ENCODE assay signal across 28 cellular contexts in genomic region chr1:16521288-16521583, GRCh38. TPM values are rescaled to one million over a fixed set of nuclear protein-coding genes. Genes with fewer than 3 reads are reported as not detected.
DNase-seq lines count a peak whose midpoint lies in the region; ATAC-seq and TF ChIP-seq lines count a peak whose summit lies in the region.
"Had no signal": no experiment of that assay in that cellular context is flagged by ENCODE, and none has a peak within 500 bp of the region (broad histone marks: within the 10 kb centered on the region; RNA-seq: fewer than 3 reads in every experiment).

No MANE protein-coding gene starts in this region.

- POLR2A ChIA-PET in RWPE1 (lab: Yijun Ruan, JAX; ENCODE audit: low non-redundant PET) = no interaction called here

- H3F3A ChIP-seq in GM23338 (replicated peaks; ENCODE audit: low read depth) = 0 out of 2 replicates have a peak, but pooled peaks cover 3% of the 10 kb centered on the region

- H3K4me1 ChIP-seq in GM23338 (ENCODE audit: insufficient read depth) = no peaks in the 10 kb centered on the region
- H3K4me1 ChIP-seq in iPS DF 6.9 (ENCODE audit: control insufficient read depth, insufficient read depth, low read length) = no peaks in the 10 kb centered on the region
- no peaks in the 10 kb centered on the region for H3K4me1 ChIP-seq in osteoblast (ENCODE audit: insufficient read depth, low read length)
- H3K4me1 ChIP-seq in right lobe of liver = no peaks in the 10 kb centered on the region
- H3K4me1 ChIP-seq: BLaER1, colonic mucosa, lower lobe of right lung, Peyer's patch had no signal

- H3K4me2 ChIP-seq in GM23338 (peak overlapping the region; percentile 92), osteoblast (ENCODE audit: insufficient read depth, low read length) (peak overlapping the region; percentile 57)
- H3K4me2 ChIP-seq: BLaER1 had no signal

- H3K36me3 Mint-ChIP-seq in GM23338 (ENCODE audit: low read depth) = no peaks in the 10 kb centered on the region
- no peaks in the 10 kb centered on the region for H3K36me3 Mint-ChIP-seq in chondrocyte (ENCODE audit: low read depth)
- H3K36me3 Mint-ChIP-seq: activated naive CD8-positive, alpha-beta T cell had no signal

- CTCF ChIA-PET in RWPE1 (lab: Yijun Ruan, JAX) = no interaction called here

- H3K9me3 Mint-ChIP-seq in GM23338 (peaks cover 3% of the 10 kb centered on the region; the same call in 2 of the 3 replicates), chondrocyte (ENCODE audit: low read depth) (no peaks in the 10 kb centered on the region)

- intact Hi-C loops in right lobe of liver (cut with DNase I) = no loop called here

- no peaks in the 10 kb centered on the region for H4K20me1 ChIP-seq in GM23338 (replicated peaks; ENCODE audit: insufficient read depth)
- no peaks in the 10 kb centered on the region for H4K20me1 ChIP-seq in osteoblast (ENCODE audit: insufficient read depth, low read length)
- H4K20me1 ChIP-seq: BLaER1 had no signal

- TF ChIP-seq CTCF in GM23338 (conservative IDR thresholded peaks at IDR 0.05; ENCODE audit: low read depth in 2 of 2) (no peak), chondrocyte (IDR thresholded peaks at IDR 0.05) (no peak), osteoblast (IDR thresholded peaks at IDR 0.05; ENCODE audit: extremely low read depth, low read depth, low read length) (no peak), RWPE1 (conservative IDR thresholded peaks at IDR 0.05; ENCODE audit: low read depth) (no peak), right lobe of liver (IDR thresholded peaks at IDR 0.05) (no peak)

- TF ChIP-seq POLR2A in right lobe of liver (IDR thresholded peaks at IDR 0.05) = no peak

- H2AFZ ChIP-seq in GM23338 (peak overlapping the region; percentile 94), osteoblast (ENCODE audit: low read length) (no peak overlapping the region)

- H3K36me3 ChIP-seq in GM23338 (ENCODE audit: insufficient read depth) = no peaks in the 10 kb centered on the region
- no peaks in the 10 kb centered on the region for H3K36me3 ChIP-seq in iPS DF 6.9 (ENCODE audit: control insufficient read depth, insufficient read depth, low read length)
- no peaks in the 10 kb centered on the region for H3K36me3 ChIP-seq in osteoblast (ENCODE audit: insufficient read depth, low read length)
- H3K36me3 ChIP-seq in right lobe of liver = no peaks in the 10 kb centered on the region
- H3K36me3 ChIP-seq: BLaER1, colonic mucosa, heart right ventricle, lower lobe of right lung, Peyer's patch had no signal

- H3K4me3 ChIP-seq in GM23338 (peak overlapping the region; percentile 92), iPS DF 6.9 (ENCODE audit: low read length) (peak overlapping the region; percentile 63; the same call in 1 of the 2 replicates), osteoblast (ENCODE audit: insufficient read depth, low read length) (peak overlapping the region; percentile 56), right lobe of liver (no peak overlapping the region)
- H3K4me3 ChIP-seq: BLaER1, colonic mucosa, Peyer's patch, SK-N-MC had no signal

- H3K27ac Mint-ChIP-seq in GM23338 = no peak overlapping the region
- H3K27ac Mint-ChIP-seq in chondrocyte (ENCODE audit: unreplicated experiment) = no peak overlapping the region
- H3K27ac Mint-ChIP-seq: activated naive CD8-positive, alpha-beta T cell had no signal

- no CpG with 5 or more reads among the region's 12 CpGs for WGBS in iPS DF 6.9 (ENCODE audit: insufficient coverage, insufficient read length)
- 61% methylated on average over 11 of the region's 12 CpGs for WGBS in right lobe of liver (ENCODE audit: insufficient coverage, low coverage, low lambda C conversion rate, missing lambda C conversion rate)

- peaks cover 15% of the 10 kb centered on the region for H3K27me3 Mint-ChIP-seq in GM23338 (ENCODE audit: insufficient read depth, low read depth, poor library complexity)
- H3K27me3 Mint-ChIP-seq in chondrocyte (ENCODE audit: low read depth) = peaks cover 39% of the 10 kb centered on the region

- H3K4me1 Mint-ChIP-seq in GM23338 (peaks cover 4% of the 10 kb centered on the region; the same call in 2 of the 3 replicates), chondrocyte (ENCODE audit: low read depth) (peaks cover 8% of the 10 kb centered on the region)

- H3K4me3 Mint-ChIP-seq in GM23338 (peak overlapping the region; percentile 84), chondrocyte (ENCODE audit: unreplicated experiment) (peak overlapping the region; percentile 66)
- H3K4me3 Mint-ChIP-seq: activated naive CD8-positive, alpha-beta T cell had no signal

- no peaks in the 10 kb centered on the region for H3K9me2 ChIP-seq in GM23338 (ENCODE audit: insufficient read depth)

- peak; percentile 28 for DNase-seq in GM23338 (ENCODE audit: low spot score)
- no peak for DNase-seq in chondrocyte (ENCODE audit: low spot score)
- no peak for DNase-seq in iPS DF 6.9 (ENCODE audit: low read depth, low spot score)
- DNase-seq in osteoblast (ENCODE audit: insufficient read length, low spot score, missing footprints) = no peak
- DNase-seq in RWPE1 (ENCODE audit: low spot score) = no peak
- no peak for DNase-seq in right lobe of liver
- no peak for DNase-seq in NCI-H1092 treated with DMSO at 0.1 percent for 48 hours (lab: John Stamatoyannopoulos, UW)
- DNase-seq: activated CD4-positive, alpha-beta T cell treated with anti-CD3 and anti-CD28 coated beads for 48 hours; Calu3; colonic mucosa; heart right ventricle; IMR-90; kidney; lower lobe of right lung; NCI-H1417 treated with DMSO at 0.1 percent for 48 hours; NCI-H510A; NK-92 treated with Interleukin-12 subunit alpha and Interleukin-12 subunit beta, amount 100 ng/mL, for 24 hours; Peyer's patch; stimulated activated CD8-positive, alpha-beta memory T cell treated with anti-CD3 and anti-CD28 coated beads, Interleukin-4, amount 100 ng/mL, for 48 hours; T-helper 2 cell had no signal

- H3K9me3 ChIP-seq in iPS DF 6.9 (ENCODE audit: control insufficient read depth, insufficient read depth, low read length) (no peaks in the 10 kb centered on the region), osteoblast (ENCODE audit: low read depth, low read length) (no peaks in the 10 kb centered on the region), right lobe of liver (no peaks in the 10 kb centered on the region)
- H3K9me3 ChIP-seq: BLaER1, colonic mucosa, heart right ventricle, lower lobe of right lung, Peyer's patch had no signal

- H3K79me2 ChIP-seq in GM23338 (replicated peaks; ENCODE audit: insufficient read depth) (no peaks in the 10 kb centered on the region), osteoblast (ENCODE audit: insufficient read depth, low read length) (no peaks in the 10 kb centered on the region)

- H3K27me3 ChIP-seq in GM23338 (ENCODE audit: insufficient read depth) (peaks cover 16% of the 10 kb centered on the region), iPS DF 6.9 (ENCODE audit: control insufficient read depth, insufficient read depth, low read length) (no peaks in the 10 kb centered on the region), osteoblast (ENCODE audit: insufficient read depth, low read length) (peaks cover 20% of the 10 kb centered on the region), right lobe of liver (peaks cover 0 to 3% of the 10 kb centered on the region in 2 donors)
- H3K27me3 ChIP-seq: Peyer's patch had no signal

- H3K27ac ChIP-seq in GM23338 (ENCODE audit: low read depth) = no peak overlapping the region
- no peak overlapping the region for H3K27ac ChIP-seq in iPS DF 6.9 (ENCODE audit: low read length)
- no peak overlapping the region for H3K27ac ChIP-seq in osteoblast (ENCODE audit: low read depth, low read length)
- H3K27ac ChIP-seq in RWPE1 = no peak overlapping the region
- no peak overlapping the region for H3K27ac ChIP-seq in right lobe of liver
- H3K27ac ChIP-seq: BLaER1, colonic mucosa, heart right ventricle, HL-60, lower lobe of right lung, Peyer's patch, SK-N-MC had no signal

- ATAC-seq in GM23338 (peak; percentile 69), right lobe of liver (no peak), HG03196 (IDR thresholded peaks at IDR 0.05; ENCODE audit: unreplicated experiment) (no peak)
- ATAC-seq: lower lobe of right lung, sciatic nerve had no signal

TF ChIP-seq in GM23338, 12 proteins besides CTCF, POLR2A, EP300 and RAD21 (continues in another document):
- TF ChIP-seq STAT1 (IDR thresholded peaks at IDR 0.05; ENCODE audit: unreplicated experiment) (no peak), JUNB (IDR thresholded peaks at IDR 0.05; ENCODE audit: unreplicated experiment) (no peak), EZH2phosphoT487 (IDR thresholded peaks at IDR 0.05; ENCODE audit: unreplicated experiment) (no peak), REST (IDR thresholded peaks at IDR 0.05; ENCODE audit: unreplicated experiment) (no peak), CREB1 (CRISPR knock-in tag; IDR thresholded peaks at IDR 0.05; ENCODE audit: low read depth) (no peak), NANOG (IDR thresholded peaks at IDR 0.05; ENCODE audit: borderline replicate concordance) (no peak), ZNF114 (CRISPR knock-in tag; IDR thresholded peaks at IDR 0.05) (no peak), POLR2AphosphoS5 (IDR thresholded peaks at IDR 0.05; ENCODE audit: low read depth) (no peak)

RNA-seq across cellular contexts. Expression of gene RNU1-1, which starts 7.2 kb away (rescaled TPM):
- total RNA-seq in GM23338 (2014; rRNA removed; shearing (Covaris generic)) = under 0.01 TPM in 1 of 2 replicates, not detected in the other
- not detected in 2 replicates for polyA plus RNA-seq in GM23338 (2016; fragmentation: Nextera tagmentation; extraction: Ambion mirVana)
- 1,438 to 1,620 TPM (median 1,579 TPM) in 3 replicates for total RNA-seq in chondrocyte
- total RNA-seq in osteoblast = under 0.01 TPM in 1 of 2 replicates, not detected in the other
- total RNA-seq in right lobe of liver = 1,000 to 10,000 TPM in 3 of 6 experiments, 100 to 1,000 TPM in 1, under 1 TPM in 2; under 0.01 to 3,377 (median 977) TPM
- total RNA-seq: H4 had no signal
- polyA plus RNA-seq: heart right ventricle, IMR-90, urinary bladder had no signal

Comparison
In these comparisons a context has a peak if more than half of its experiments do, and no peak if none do; other contexts are left out.
1. H3K4me3 ChIP-seq: peak in GM23338 (single experiment), iPS DF 6.9 (single experiment) and osteoblast (single experiment); none in right lobe of liver (0 of 3).